22 cellular contexts compared by ENCODE assay signal in the genomic region with DNA sequence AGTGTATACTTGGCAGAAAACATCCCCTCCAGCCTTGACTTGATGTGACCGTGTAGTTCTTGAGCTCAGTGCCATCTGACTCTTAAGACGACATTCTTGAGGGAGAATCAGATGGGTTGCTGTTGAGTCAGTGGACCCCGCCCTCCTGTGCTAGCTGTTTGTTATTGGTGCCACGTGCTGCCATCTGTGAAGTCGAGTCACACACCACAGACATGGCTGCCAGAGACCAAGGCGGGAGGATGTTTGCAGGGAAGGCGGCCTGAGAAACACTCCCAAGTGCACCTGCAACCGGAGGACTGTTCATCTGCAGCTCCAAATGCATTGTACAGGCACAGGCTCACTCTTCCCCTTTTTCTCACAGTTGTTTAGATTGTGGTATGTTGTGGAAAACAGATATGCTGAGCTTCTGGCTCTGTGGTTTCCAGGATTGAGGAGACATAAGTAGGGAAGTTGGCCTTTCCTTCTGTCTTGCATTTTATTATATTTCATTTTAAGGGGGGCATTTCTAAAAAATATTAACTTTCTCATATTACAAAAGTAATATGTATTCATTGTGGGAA.
"Had no signal": no experiment of that assay in that cellular context is flagged by ENCODE, and none has a peak within 500 bp of the region (broad histone marks: within the 10 kb centered on the region; RNA-seq: fewer than 3 reads in every experiment).

No MANE protein-coding gene starts in this region.

- H3K27me3 ChIP-seq: hepatocyte, vagina had no signal

- H3K36me3 Mint-ChIP-seq: activated naive CD4-positive, alpha-beta T cell treated with anti-CD3 and anti-CD28 coated beads, Interleukin-2, amount 10 ng/mL, durations not matched to agents 7 days and 5 days; naive B cell had no signal

- H3K9me3 Mint-ChIP-seq: activated naive CD8-positive, alpha-beta T cell treated with anti-CD3 and anti-CD28 coated beads, Interleukin-2, amount 50 U/mL, for 24 hours; neural crest cell; stimulated activated naive CD8-positive, alpha-beta T cell treated with anti-CD3 and anti-CD28 coated beads, Interleukin-15, amount 100 ng/mL, for 72 hours had no signal

- H3K4me1 ChIP-seq: prostate gland, vagina had no signal

- H3K27ac Mint-ChIP-seq: activated naive CD4-positive, alpha-beta T cell treated with anti-CD3 and anti-CD28 coated beads, Interleukin-2, amount 10 ng/mL, durations not matched to agents 7 days and 5 days; activated naive CD8-positive, alpha-beta T cell treated with anti-CD3 and anti-CD28 coated beads, Interleukin-2, amount 50 U/mL, for 24 hours; naive B cell had no signal

- H3K27ac ChIP-seq: hepatocyte, prostate gland, skin epidermis, vagina had no signal

- H3K27me3 Mint-ChIP-seq: activated naive CD4-positive, alpha-beta T cell treated with anti-CD3 and anti-CD28 coated beads, Interleukin-2, amount 10 ng/mL, durations not matched to agents 7 days and 5 days had no signal

- H3K4me3 Mint-ChIP-seq: activated naive CD4-positive, alpha-beta T cell treated with anti-CD3 and anti-CD28 coated beads, Interleukin-2, amount 10 ng/mL, durations not matched to agents 7 days and 5 days; activated naive CD8-positive, alpha-beta T cell treated with anti-CD3 and anti-CD28 coated beads, Interleukin-2, amount 50 U/mL, for 24 hours; naive B cell; neural crest cell; stimulated activated naive CD8-positive, alpha-beta T cell treated with anti-CD3 and anti-CD28 coated beads, Interleukin-15, amount 100 ng/mL, for 72 hours had no signal

- DNase-seq: activated CD4-positive, alpha-beta T cell treated with anti-CD3 and anti-CD28 coated beads, Interleukin-2, amount 50 U/mL, for 1 hour; activated CD8-positive, alpha-beta memory T cell treated with anti-CD3 and anti-CD28 coated beads, Interleukin-2, amount 50 U/mL, for 48 hours; activated effector memory CD4-positive, alpha-beta T cell treated with Interleukin-2 at 50 U/mL for 16 hours; activated naive CD4-positive, alpha-beta T cell treated with anti-CD3 and anti-CD28 coated beads, Interleukin-2, amount 10 ng/mL, durations not matched to agents 7 days and 5 days; activated naive CD8-positive, alpha-beta T cell treated with anti-CD3 and anti-CD28 coated beads, Interleukin-2, amount 50 U/mL, for 24 hours; activated T-cell treated with anti-CD3 and anti-CD28 coated beads, Interleukin-2, amount 50 U/mL, for 48 hours; cerebellar nuclear complex; effector CD4-positive, alpha-beta T cell; foreskin fibroblast; mammary epithelial cell; naive B cell; right cardiac atrium; stimulated activated naive CD8-positive, alpha-beta T cell treated with anti-CD3 and anti-CD28 coated beads, Interleukin-15, amount 100 ng/mL, for 72 hours; T1000; trophoblast cell had no signal

- ATAC-seq: activated CD4-positive, CD25-positive, alpha-beta regulatory T cell treated with anti-CD3 and anti-CD28 coated beads, Interleukin-2, amount 50 U/mL, for 24 hours; activated naive CD8-positive, alpha-beta T cell treated with anti-CD3 and anti-CD28 coated beads, Interleukin-2, amount 50 U/mL, for 24 hours; esophagus mucosa; right cardiac atrium; stimulated activated naive CD8-positive, alpha-beta T cell treated with anti-CD3 and anti-CD28 coated beads, Interleukin-15, amount 100 ng/mL, for 72 hours had no signal

- H3K4me1 Mint-ChIP-seq: activated naive CD4-positive, alpha-beta T cell treated with anti-CD3 and anti-CD28 coated beads, Interleukin-2, amount 10 ng/mL, durations not matched to agents 7 days and 5 days; naive B cell; neural crest cell; stimulated activated naive CD8-positive, alpha-beta T cell treated with anti-CD3 and anti-CD28 coated beads, Interleukin-15, amount 100 ng/mL, for 72 hours had no signal

- H3K4me3 ChIP-seq: hepatocyte, prostate gland, skin epidermis, vagina had no signal

- H3K36me3 ChIP-seq: prostate gland, vagina had no signal

- H3K9me3 ChIP-seq: prostate gland, vagina had no signal
